8 cellular contexts compared by ENCODE assay signal in the genomic region with DNA sequence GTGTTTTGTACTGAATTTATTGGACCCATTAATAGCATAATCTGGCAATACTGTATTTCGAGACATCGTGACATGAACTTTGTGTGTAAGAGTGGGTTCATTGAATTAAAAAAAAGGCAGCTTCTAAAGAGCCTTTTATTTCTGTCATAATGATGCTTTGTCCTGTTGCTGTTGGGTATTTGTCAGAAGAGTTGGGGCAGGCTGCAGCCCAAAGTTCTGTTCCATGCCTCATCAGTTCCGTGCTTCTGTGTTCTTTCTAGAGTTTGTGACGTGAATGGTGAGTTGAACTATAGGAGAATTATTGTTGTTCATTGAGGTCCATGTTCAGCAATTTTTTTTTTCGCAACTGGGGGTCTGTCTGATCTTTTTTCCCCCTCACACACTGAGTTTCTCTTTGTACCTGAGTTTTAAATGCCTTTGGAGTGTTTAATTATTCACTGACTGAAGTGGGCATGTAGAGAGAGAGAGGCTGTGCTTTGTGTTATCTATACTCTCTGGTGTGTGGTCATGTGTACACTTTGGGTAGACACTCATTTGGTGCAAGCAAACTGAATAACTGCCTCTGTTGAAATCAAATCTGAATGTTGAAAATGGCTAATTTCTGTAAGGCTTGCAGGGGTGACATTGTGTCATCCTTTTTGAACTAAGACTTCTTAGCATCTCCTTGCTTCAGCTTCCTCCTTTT.
DNase-seq lines count a peak whose midpoint lies in the region; ATAC-seq and TF ChIP-seq lines count a peak whose summit lies in the region.

No MANE protein-coding gene starts in this region.

- peaks cover 89% of the 10 kb centered on the region for H3K4me1 ChIP-seq in A673 (ENCODE audit: insufficient read depth, low read length, poor library complexity, severe bottlenecking)

- H3K9me3 ChIP-seq in A673 (ENCODE audit: low read depth, low read length, poor library complexity, severe bottlenecking): no peaks in the 10 kb centered on the region

- CTCF ChIA-PET in A673 (lab: Charles Lee): no interaction called here

- H3K36me3 ChIP-seq in A673 (ENCODE audit: insufficient read depth, low read length, poor library complexity, severe bottlenecking): no peaks in the 10 kb centered on the region

- no peak for DNase-seq in A673 (ENCODE audit: low spot score)
- DNase-seq in anterior cingulate cortex (lab: John Stamatoyannopoulos, UW): peak in 37 of 58 donors; percentile 3 to 86 (median 31)
- no peak for DNase-seq in mesothelial cell of epicardium (ENCODE audit: low spot score in 2 of 2, unreplicated experiment in 2 of 2)
- no peak for DNase-seq in epidermal melanocyte (ENCODE audit: insufficient read length, low spot score)

- BruUV-seq in A673 (replicated peaks; lab: Mats Ljungman, UMichigan): no TSS peak

- H3K27me3 ChIP-seq in A673 (replicated peaks; ENCODE audit: insufficient read depth, low read depth, low read length, poor library complexity): no peaks in the 10 kb centered on the region

- ATAC-seq in HG03432 (IDR thresholded peaks at IDR 0.05; ENCODE audit: unreplicated experiment): peak; percentile 26
- ATAC-seq in HG03175 (IDR thresholded peaks at IDR 0.05; ENCODE audit: unreplicated experiment): no peak
- ATAC-seq in HG03196 (IDR thresholded peaks at IDR 0.05; ENCODE audit: unreplicated experiment): no peak
- no peak for ATAC-seq in HG02623 (IDR thresholded peaks at IDR 0.05; ENCODE audit: unreplicated experiment)

- POLR2A ChIA-PET in A673 (lab: Charles Lee; ENCODE audit: low non-redundant PET): no interaction called here

- H3K27ac ChIP-seq in A673 (ENCODE audit: low read depth, low read length, poor library complexity, severe bottlenecking): peak overlapping the region; percentile 40

- peaks cover under 1% of the 10 kb centered on the region for H3K9me3 Mint-ChIP-seq in mesothelial cell of epicardium

- peaks cover 60% of the 10 kb centered on the region for H3K4me1 Mint-ChIP-seq in mesothelial cell of epicardium

- no peak for TF ChIP-seq CTCF in A673 (conservative IDR thresholded peaks at IDR 0.05; ENCODE audit: low read depth, low read length)
- TF ChIP-seq CTCF in mesothelial cell of epicardium (IDR thresholded peaks at IDR 0.05; ENCODE audit: unreplicated experiment): no peak

- no peaks in the 10 kb centered on the region for H3K27me3 Mint-ChIP-seq in mesothelial cell of epicardium (ENCODE audit: low read depth)

- intact Hi-C loops in A673 (cut with micrococcal nuclease; ENCODE audit: unreplicated experiment): no loop called here

- H3K36me3 Mint-ChIP-seq in mesothelial cell of epicardium: no peaks in the 10 kb centered on the region

- H3K27ac Mint-ChIP-seq in mesothelial cell of epicardium: peak overlapping the region; percentile 51

- H3K4me3 Mint-ChIP-seq in mesothelial cell of epicardium: no peak overlapping the region

- H3K4me3 ChIP-seq in A673 (ENCODE audit: low read depth, low read length, poor library complexity, severe bottlenecking): no peak overlapping the region

Comparison
In these comparisons a context has a peak if more than half of its experiments do, and no peak if none do; other contexts are left out.
1. DNase-seq: peak in anterior cingulate cortex (37 of 58); none in A673 (single experiment), mesothelial cell of epicardium (0 of 2) and epidermal melanocyte (single experiment).